In the genomic region with DNA sequence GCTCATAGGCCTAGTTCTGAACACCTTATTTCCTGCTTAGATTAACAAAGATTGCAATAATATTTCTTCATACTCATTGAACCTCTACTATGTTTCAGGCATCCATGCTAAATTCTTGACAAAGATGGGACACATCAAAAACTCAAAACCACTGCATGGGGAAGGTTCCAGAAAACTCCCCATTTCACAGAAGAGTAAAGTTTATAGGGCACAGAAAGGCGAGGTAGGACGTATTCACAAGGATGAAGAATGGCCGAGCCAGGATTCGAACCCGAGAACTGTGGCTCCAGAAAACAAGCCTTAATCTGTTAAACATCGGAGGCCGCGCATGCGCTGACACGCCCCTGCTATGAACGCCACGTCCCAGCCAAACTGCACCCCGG, we compare ENCODE assay signal across 8 cellular contexts. TPM values are rescaled to one million over a fixed set of nuclear protein-coding genes. Genes with fewer than 3 reads are reported as not detected.
DNase-seq lines count a peak whose midpoint lies in the region; ATAC-seq, FAIRE-seq and TF ChIP-seq lines count a peak whose summit lies in the region.

No MANE protein-coding gene starts in this region.

- no peaks in the 10 kb centered on the region for H3K9me3 Mint-ChIP-seq in dendritic cell treated with granulocyte-macrophage colony-stimulating factor and Interleukin-4, amounts not matched to agents 40 ng/mL and 50 ng/mL, for 4 days
- H3K9me3 Mint-ChIP-seq in natural killer cell, result no peaks in the 10 kb centered on the region

- DNase-seq in AG10803 (ENCODE audit: low read depth) (no peak), LNCaP clone FGC (ENCODE audit: low read depth) (no peak), natural killer cell (no peak), CD1c-positive myeloid dendritic cell (ENCODE audit: extremely low spot score) (no peak), GDM1 (lab: John Stamatoyannopoulos, UW) (no peak), SHP77 treated with DMSO at 0.1 percent for 48 hours (lab: John Stamatoyannopoulos, UW) (no peak), GM19239 (ENCODE audit: insufficient read length, low spot score) (no peak)

- ATAC-seq in natural killer cell, result no peak

- peak overlapping the region; percentile 88 for H3K4me3 Mint-ChIP-seq in dendritic cell treated with granulocyte-macrophage colony-stimulating factor and Interleukin-4, amounts not matched to agents 40 ng/mL and 50 ng/mL, for 4 days
- H3K4me3 Mint-ChIP-seq in natural killer cell, result peak overlapping the region; percentile 83

- intact Hi-C loops in dendritic cell treated with granulocyte-macrophage colony-stimulating factor and Interleukin-4, amounts not matched to agents 40 ng/mL and 50 ng/mL, for 4 days (cut with micrococcal nuclease), result loop anchor here (10.0 kb wide), 1 partner anchor 367 kb away; no protein-coding TSS in a partner anchor
- intact Hi-C loops in natural killer cell (cut with micrococcal nuclease), result loop anchor here (2.0 to 10.0 kb wide), 5 partner anchors 36 to 1299 kb away; a partner anchor contains a TSS

- no peak for TF ChIP-seq CTCF in AG10803 (conservative IDR thresholded peaks at IDR 0.05; ENCODE audit: low read length)
- no peak for TF ChIP-seq CTCF in LNCaP clone FGC (IDR thresholded peaks at IDR 0.05; ENCODE audit: control insufficient read depth, extremely low read depth, insufficient read depth)
- no peak for TF ChIP-seq CTCF in natural killer cell (IDR thresholded peaks at IDR 0.05)

- H3K36me3 Mint-ChIP-seq in dendritic cell treated with granulocyte-macrophage colony-stimulating factor and Interleukin-4, amounts not matched to agents 40 ng/mL and 50 ng/mL, for 4 days (ENCODE audit: low read depth), result peaks cover 56% of the 10 kb centered on the region
- no peaks in the 10 kb centered on the region for H3K36me3 Mint-ChIP-seq in natural killer cell

- peaks cover 25% of the 10 kb centered on the region for H3K4me1 Mint-ChIP-seq in dendritic cell treated with granulocyte-macrophage colony-stimulating factor and Interleukin-4, amounts not matched to agents 40 ng/mL and 50 ng/mL, for 4 days (ENCODE audit: low read depth)
- H3K4me1 Mint-ChIP-seq in natural killer cell, result peaks cover 0 to 8% of the 10 kb centered on the region in 2 donors

- no peaks in the 10 kb centered on the region for H3K27me3 Mint-ChIP-seq in dendritic cell treated with granulocyte-macrophage colony-stimulating factor and Interleukin-4, amounts not matched to agents 40 ng/mL and 50 ng/mL, for 4 days
- no peaks in the 10 kb centered on the region for H3K27me3 Mint-ChIP-seq in natural killer cell (ENCODE audit: low read depth in 2 of 2)

- FAIRE-seq in GM19239 (lab: Jason Lieb, UNC), result no peak

- H3K4me3 ChIP-seq in AG10803 (ENCODE audit: low read length) (peak overlapping the region; percentile 78), LNCaP clone FGC (ENCODE audit: low read depth, low read length) (peak overlapping the region; percentile 76)

- peak overlapping the region; percentile 99 for H3K27ac Mint-ChIP-seq in dendritic cell treated with granulocyte-macrophage colony-stimulating factor and Interleukin-4, amounts not matched to agents 40 ng/mL and 50 ng/mL, for 4 days
- H3K27ac Mint-ChIP-seq in natural killer cell, result peak overlapping the region; percentile 93

RNA-seq across cellular contexts. Expression of a gene that starts 0.7 kb away (rescaled TPM):
- 100 to 1,000 TPM in 1 of 3 donors, 10 to 100 TPM in 2; 88.2 to 102 (median 95.4) TPM for total RNA-seq in natural killer cell

RNA-seq across cellular contexts. Expression of a gene that starts 7.9 kb away (rescaled TPM):
- 10 to 100 TPM; 14.1 to 15.2 (median 14.8) TPM for total RNA-seq in natural killer cell

RNA-seq across cellular contexts. Expression of a gene that starts 28.6 kb away (rescaled TPM):
- 10 to 100 TPM in 2 of 3 donors, 1 to 10 TPM in 1; 9.0 to 21.1 (median 19.3) TPM for total RNA-seq in natural killer cell

RNA-seq across cellular contexts. Expression of a gene that starts 38.6 kb away (rescaled TPM):
- under 1 TPM in 1 of 3 donors, not detected in 2; 0.40 TPM for total RNA-seq in natural killer cell
